17 cellular contexts compared by ENCODE assay signal in genomic region chr6:37856285-37856684, GRCh38. TPM values are rescaled to one million over a fixed set of nuclear protein-coding genes. Genes with fewer than 3 reads are reported as not detected.
DNase-seq lines count a peak whose midpoint lies in the region; ATAC-seq and TF ChIP-seq lines count a peak whose summit lies in the region.
"Had no signal": no experiment of that assay in that cellular context is flagged by ENCODE, and none has a peak within 500 bp of the region (broad histone marks: within the 10 kb centered on the region; RNA-seq: fewer than 3 reads in every experiment).

No MANE protein-coding gene starts in this region.

- no peaks in the 10 kb centered on the region for H3K4me1 ChIP-seq in endodermal cell (ENCODE audit: control insufficient read depth, insufficient read depth, low read length)
- H3K4me1 ChIP-seq: BE2C had no signal

- H3K9ac ChIP-seq in endodermal cell (ENCODE audit: extremely low read depth, low read length, poor library complexity, severe bottlenecking): no peak overlapping the region

- intact Hi-C loops in activated T-helper 1 cell treated with anti-CD3 and anti-CD28 coated beads, Interleukin-12 subunit alpha, Interleukin-12 subunit beta, Interleukin-2, Interleukin-4 antibody, amounts not matched to agents 30 ng/mL and 10 ng/mL and 1 ng/mL, durations not matched to agents 14 hours and 24 hours and 36 hours (cut with micrococcal nuclease): loop anchor here (5.0 kb wide), 1 partner anchor 276 kb away; no protein-coding TSS in a partner anchor

- peaks cover 14% of the 10 kb centered on the region for H3K36me3 ChIP-seq in endodermal cell (ENCODE audit: control insufficient read depth, insufficient read depth, low read length)
- H3K36me3 ChIP-seq: BE2C had no signal

- H3K27me3 Mint-ChIP-seq in activated naive CD8-positive, alpha-beta T cell: no peaks in the 10 kb centered on the region
- no peaks in the 10 kb centered on the region for H3K27me3 Mint-ChIP-seq in activated naive CD8-positive, alpha-beta T cell treated with anti-CD3 and anti-CD28 coated beads for 36 hours
- H3K27me3 Mint-ChIP-seq in activated T-helper 1 cell treated with anti-CD3 and anti-CD28 coated beads, Interleukin-12 subunit alpha, Interleukin-12 subunit beta, Interleukin-2, Interleukin-4 antibody, amounts not matched to agents 30 ng/mL and 10 ng/mL and 1 ng/mL, durations not matched to agents 14 hours and 24 hours and 36 hours (ENCODE audit: insufficient read depth): no peaks in the 10 kb centered on the region
- H3K27me3 Mint-ChIP-seq in mesothelial cell of epicardium (ENCODE audit: low read depth): no peaks in the 10 kb centered on the region
- H3K27me3 Mint-ChIP-seq in nephron progenitor cell (ENCODE audit: low read depth, poor library complexity): no peaks in the 10 kb centered on the region
- no peaks in the 10 kb centered on the region for H3K27me3 Mint-ChIP-seq in activated CD4-positive, alpha-beta memory T cell treated with anti-CD3 and anti-CD28 coated beads, Interleukin-2, amount 10 ng/mL, durations not matched to agents 7 days and 5 days
- no peaks in the 10 kb centered on the region for H3K27me3 Mint-ChIP-seq in endodermal cell (ENCODE audit: insufficient read depth)
- H3K27me3 Mint-ChIP-seq: CD4-positive, alpha-beta memory T cell had no signal

- H3K36me3 Mint-ChIP-seq in activated naive CD8-positive, alpha-beta T cell: peaks cover 8% of the 10 kb centered on the region
- H3K36me3 Mint-ChIP-seq in activated naive CD8-positive, alpha-beta T cell treated with anti-CD3 and anti-CD28 coated beads for 36 hours: peaks cover 13% of the 10 kb centered on the region
- peaks cover 2% of the 10 kb centered on the region for H3K36me3 Mint-ChIP-seq in activated T-helper 1 cell treated with anti-CD3 and anti-CD28 coated beads, Interleukin-12 subunit alpha, Interleukin-12 subunit beta, Interleukin-2, Interleukin-4 antibody, amounts not matched to agents 30 ng/mL and 10 ng/mL and 1 ng/mL, durations not matched to agents 14 hours and 24 hours and 36 hours (ENCODE audit: low read depth)
- no peaks in the 10 kb centered on the region for H3K36me3 Mint-ChIP-seq in mesothelial cell of epicardium
- H3K36me3 Mint-ChIP-seq in nephron progenitor cell (ENCODE audit: low read depth): no peaks in the 10 kb centered on the region
- H3K36me3 Mint-ChIP-seq in activated CD4-positive, alpha-beta memory T cell treated with anti-CD3 and anti-CD28 coated beads, Interleukin-2, amount 10 ng/mL, durations not matched to agents 7 days and 5 days (ENCODE audit: low read depth): peaks cover 3% of the 10 kb centered on the region
- no peaks in the 10 kb centered on the region for H3K36me3 Mint-ChIP-seq in endodermal cell (ENCODE audit: low read depth)

- TF ChIP-seq CTCF in mesothelial cell of epicardium (IDR thresholded peaks at IDR 0.05; ENCODE audit: unreplicated experiment): no peak
- no peak for TF ChIP-seq CTCF in nephron progenitor cell (IDR thresholded peaks at IDR 0.05)
- TF ChIP-seq CTCF in endodermal cell (conservative IDR thresholded peaks at IDR 0.05): no peak

- CTCF ChIA-PET in activated CD4-positive, alpha-beta memory T cell treated with anti-CD3 and anti-CD28 coated beads, Interleukin-2, amount 10 ng/mL, durations not matched to agents 7 days and 5 days (lab: Charles Lee): no interaction called here

- H3K9me3 Mint-ChIP-seq in activated naive CD8-positive, alpha-beta T cell (ENCODE audit: low read depth): no peaks in the 10 kb centered on the region
- no peaks in the 10 kb centered on the region for H3K9me3 Mint-ChIP-seq in activated naive CD8-positive, alpha-beta T cell treated with anti-CD3 and anti-CD28 coated beads for 36 hours
- H3K9me3 Mint-ChIP-seq in activated T-helper 1 cell treated with anti-CD3 and anti-CD28 coated beads, Interleukin-12 subunit alpha, Interleukin-12 subunit beta, Interleukin-2, Interleukin-4 antibody, amounts not matched to agents 30 ng/mL and 10 ng/mL and 1 ng/mL, durations not matched to agents 14 hours and 24 hours and 36 hours: no peaks in the 10 kb centered on the region
- H3K9me3 Mint-ChIP-seq in mesothelial cell of epicardium: no peaks in the 10 kb centered on the region
- no peaks in the 10 kb centered on the region for H3K9me3 Mint-ChIP-seq in nephron progenitor cell
- H3K9me3 Mint-ChIP-seq in activated CD4-positive, alpha-beta memory T cell treated with anti-CD3 and anti-CD28 coated beads, Interleukin-2, amount 10 ng/mL, durations not matched to agents 7 days and 5 days: no peaks in the 10 kb centered on the region
- no peaks in the 10 kb centered on the region for H3K9me3 Mint-ChIP-seq in endodermal cell
- H3K9me3 Mint-ChIP-seq: CD4-positive, alpha-beta memory T cell; HFFc6 had no signal

- 96 to 100% methylated on average over 1 to 2 of the region's 2 CpGs for WGBS in endodermal cell (ENCODE audit: insufficient coverage in 1 of 2, insufficient read length in 1 of 2), 2 experiments

- H3K9me3 ChIP-seq in endodermal cell (ENCODE audit: control insufficient read depth, low read length): no peaks in the 10 kb centered on the region
- H3K9me3 ChIP-seq: BE2C had no signal

- no peak overlapping the region for H3K4me3 Mint-ChIP-seq in activated naive CD8-positive, alpha-beta T cell
- no peak overlapping the region for H3K4me3 Mint-ChIP-seq in activated naive CD8-positive, alpha-beta T cell treated with anti-CD3 and anti-CD28 coated beads for 36 hours
- no peak overlapping the region for H3K4me3 Mint-ChIP-seq in activated T-helper 1 cell treated with anti-CD3 and anti-CD28 coated beads, Interleukin-12 subunit alpha, Interleukin-12 subunit beta, Interleukin-2, Interleukin-4 antibody, amounts not matched to agents 30 ng/mL and 10 ng/mL and 1 ng/mL, durations not matched to agents 14 hours and 24 hours and 36 hours
- H3K4me3 Mint-ChIP-seq in mesothelial cell of epicardium: no peak overlapping the region
- H3K4me3 Mint-ChIP-seq in nephron progenitor cell: no peak overlapping the region
- H3K4me3 Mint-ChIP-seq in activated CD4-positive, alpha-beta memory T cell treated with anti-CD3 and anti-CD28 coated beads, Interleukin-2, amount 10 ng/mL, durations not matched to agents 7 days and 5 days: no peak overlapping the region
- H3K4me3 Mint-ChIP-seq in endodermal cell: no peak overlapping the region
- H3K4me3 Mint-ChIP-seq: HFFc6 had no signal

- peak overlapping the region; percentile 18 for H3K27ac Mint-ChIP-seq in activated naive CD8-positive, alpha-beta T cell
- H3K27ac Mint-ChIP-seq in activated naive CD8-positive, alpha-beta T cell treated with anti-CD3 and anti-CD28 coated beads for 36 hours: no peak overlapping the region
- H3K27ac Mint-ChIP-seq in activated T-helper 1 cell treated with anti-CD3 and anti-CD28 coated beads, Interleukin-12 subunit alpha, Interleukin-12 subunit beta, Interleukin-2, Interleukin-4 antibody, amounts not matched to agents 30 ng/mL and 10 ng/mL and 1 ng/mL, durations not matched to agents 14 hours and 24 hours and 36 hours: peak overlapping the region; percentile 3
- H3K27ac Mint-ChIP-seq in mesothelial cell of epicardium (peak overlapping the region; percentile 37), nephron progenitor cell (peak overlapping the region; percentile 41), endodermal cell (no peak overlapping the region)
- no peak overlapping the region for H3K27ac Mint-ChIP-seq in activated CD4-positive, alpha-beta memory T cell treated with anti-CD3 and anti-CD28 coated beads, Interleukin-2, amount 10 ng/mL, durations not matched to agents 7 days and 5 days
- H3K27ac Mint-ChIP-seq: HFFc6 had no signal

- peaks cover 65% of the 10 kb centered on the region for H3K4me1 Mint-ChIP-seq in activated naive CD8-positive, alpha-beta T cell (ENCODE audit: low read depth)
- peaks cover 60% of the 10 kb centered on the region for H3K4me1 Mint-ChIP-seq in activated naive CD8-positive, alpha-beta T cell treated with anti-CD3 and anti-CD28 coated beads for 36 hours
- peaks cover 54% of the 10 kb centered on the region for H3K4me1 Mint-ChIP-seq in activated T-helper 1 cell treated with anti-CD3 and anti-CD28 coated beads, Interleukin-12 subunit alpha, Interleukin-12 subunit beta, Interleukin-2, Interleukin-4 antibody, amounts not matched to agents 30 ng/mL and 10 ng/mL and 1 ng/mL, durations not matched to agents 14 hours and 24 hours and 36 hours (ENCODE audit: low read depth)
- H3K4me1 Mint-ChIP-seq in mesothelial cell of epicardium: peaks cover 2% of the 10 kb centered on the region
- no peaks in the 10 kb centered on the region for H3K4me1 Mint-ChIP-seq in nephron progenitor cell
- peaks cover 26% of the 10 kb centered on the region for H3K4me1 Mint-ChIP-seq in activated CD4-positive, alpha-beta memory T cell treated with anti-CD3 and anti-CD28 coated beads, Interleukin-2, amount 10 ng/mL, durations not matched to agents 7 days and 5 days
- no peaks in the 10 kb centered on the region for H3K4me1 Mint-ChIP-seq in endodermal cell

- no peak for DNase-seq in activated naive CD8-positive, alpha-beta T cell treated with anti-CD3 and anti-CD28 coated beads for 36 hours
- DNase-seq in activated T-helper 1 cell treated with anti-CD3 and anti-CD28 coated beads, Interleukin-12 subunit alpha, Interleukin-12 subunit beta, Interleukin-2, Interleukin-4 antibody, amounts not matched to agents 30 ng/mL and 10 ng/mL and 1 ng/mL, durations not matched to agents 14 hours and 24 hours and 36 hours (ENCODE audit: low spot score): no peak
- DNase-seq in mesothelial cell of epicardium (ENCODE audit: low spot score in 2 of 2, unreplicated experiment in 2 of 2) (no peak), nephron progenitor cell (no peak), endodermal cell (no peak)
- no peak for DNase-seq in activated CD4-positive, alpha-beta memory T cell treated with anti-CD3 and anti-CD28 coated beads, Interleukin-2, amount 10 ng/mL, durations not matched to agents 7 days and 5 days
- DNase-seq: BE2C; CD4-positive, alpha-beta memory T cell; COR-L47; DND-41; GDM1; HCEC 1CT; HFFc6; IMR-90 had no signal

- no peak overlapping the region for H3K27ac ChIP-seq in endodermal cell (ENCODE audit: low read depth, low read length)
- H3K27ac ChIP-seq: C4-2B had no signal

- no peak for ATAC-seq in SK-N-SH treated with all-trans-retinoic acid at 6 μM for 48 hours

- H3K27me3 ChIP-seq in endodermal cell (ENCODE audit: control insufficient read depth, insufficient read depth, low read length, poor library complexity, severe bottlenecking): no peaks in the 10 kb centered on the region
- H3K27me3 ChIP-seq: BE2C had no signal

- POLR2A ChIA-PET in activated CD4-positive, alpha-beta memory T cell treated with anti-CD3 and anti-CD28 coated beads, Interleukin-2, amount 10 ng/mL, durations not matched to agents 7 days and 5 days (lab: Charles Lee): no interaction called here

- no peak overlapping the region for H3K4me3 ChIP-seq in endodermal cell (ENCODE audit: low read length)

RNA-seq across cellular contexts. Expression of gene ZFAND3, which starts 36.8 kb away (rescaled TPM):
- total RNA-seq in activated naive CD8-positive, alpha-beta T cell treated with anti-CD3 and anti-CD28 coated beads for 36 hours: 10 to 100 TPM; 36.3 to 38.5 TPM
- 36.9 and 44.1 TPM in 2 replicates for total RNA-seq in activated T-helper 1 cell treated with anti-CD3 and anti-CD28 coated beads, Interleukin-12 subunit alpha, Interleukin-12 subunit beta, Interleukin-2, Interleukin-4 antibody, amounts not matched to agents 30 ng/mL and 10 ng/mL and 1 ng/mL, durations not matched to agents 14 hours and 24 hours and 36 hours
- total RNA-seq in mesothelial cell of epicardium (78.9 to 83.5 TPM (median 81.2 TPM) in 3 replicates), endodermal cell (10 to 100 TPM; 67.1 to 86.2 TPM)
- total RNA-seq in activated CD4-positive, alpha-beta memory T cell treated with anti-CD3 and anti-CD28 coated beads, Interleukin-2, amount 10 ng/mL, durations not matched to agents 7 days and 5 days: 10 to 100 TPM; 35.2 to 38.2 TPM
- 105 TPM for polyA plus RNA-seq in endodermal cell (2013, experiment 1 of 2)
- 99.2 TPM for polyA plus RNA-seq in endodermal cell (2013, experiment 2 of 2)

Comparison
In these comparisons a context has a peak if more than half of its experiments do, and no peak if none do; other contexts are left out.
1. H3K27ac Mint-ChIP-seq: peak in activated naive CD8-positive, alpha-beta T cell (single experiment), activated T-helper 1 cell treated with anti-CD3 and anti-CD28 coated beads, Interleukin-12 subunit alpha, Interleukin-12 subunit beta, Interleukin-2, Interleukin-4 antibody, amounts not matched to agents 30 ng/mL and 10 ng/mL and 1 ng/mL, durations not matched to agents 14 hours and 24 hours and 36 hours (single experiment), mesothelial cell of epicardium (single experiment) and nephron progenitor cell (single experiment); none in activated naive CD8-positive, alpha-beta T cell treated with anti-CD3 and anti-CD28 coated beads for 36 hours (single experiment), activated CD4-positive, alpha-beta memory T cell treated with anti-CD3 and anti-CD28 coated beads, Interleukin-2, amount 10 ng/mL, durations not matched to agents 7 days and 5 days (single experiment) and endodermal cell (single experiment).